In the genomic region with DNA sequence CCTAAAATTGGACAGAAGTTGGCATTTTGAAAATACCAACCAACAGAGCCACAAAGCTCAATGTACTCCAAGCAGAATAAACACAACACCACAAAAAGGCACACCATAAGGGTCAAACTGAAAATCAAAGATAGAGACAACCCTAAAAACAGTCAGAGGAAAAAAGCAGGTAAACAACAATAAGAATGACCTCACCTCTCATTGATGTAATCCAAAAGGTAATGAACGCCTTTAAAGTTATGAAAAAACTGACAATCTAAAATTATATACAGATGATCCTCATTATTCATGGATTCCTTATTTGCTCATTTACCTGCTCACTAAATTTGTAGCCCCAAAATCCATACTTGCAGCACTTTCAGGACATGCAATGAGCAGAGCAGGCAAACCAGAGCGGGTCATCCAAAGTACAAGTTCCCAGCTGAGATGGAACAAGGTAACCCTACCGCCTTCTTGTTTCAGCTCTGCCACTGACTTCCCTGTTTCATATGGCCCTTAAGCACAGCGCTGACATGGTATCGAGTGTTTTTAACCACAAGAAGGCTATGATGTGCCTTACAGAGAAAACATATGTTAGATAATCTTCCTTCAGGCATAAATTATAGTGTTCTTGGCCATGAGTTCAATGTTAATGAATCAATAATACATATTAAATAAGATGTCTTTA, we compare ENCODE assay signal across 9 cellular contexts. TPM values are rescaled to one million over a fixed set of nuclear protein-coding genes. Genes with fewer than 3 reads are reported as not detected.
DNase-seq lines count a peak whose midpoint lies in the region; ATAC-seq and TF ChIP-seq lines count a peak whose summit lies in the region.
"Had no signal": no experiment of that assay in that cellular context is flagged by ENCODE, and none has a peak within 500 bp of the region (broad histone marks: within the 10 kb centered on the region; RNA-seq: fewer than 3 reads in every experiment).

No MANE protein-coding gene starts in this region.

- no peak overlapping the region for H3K4me3 Mint-ChIP-seq in activated B cell treated with CpG ODN at 0.5 μM for 24 hours

- H3K9me3 ChIP-seq in right cardiac atrium (ENCODE audit: control insufficient read depth, low read length): no peaks in the 10 kb centered on the region

- no peak overlapping the region for H3K4me3 ChIP-seq in GM06990 (replicated peaks; ENCODE audit: low read depth, low read length)
- H3K4me3 ChIP-seq in right cardiac atrium (ENCODE audit: low read length): no peak overlapping the region

- TF ChIP-seq CTCF in GM06990 (IDR thresholded peaks at IDR 0.05; ENCODE audit: insufficient read depth, low read length, poor library complexity, severe bottlenecking) (no peak), activated B cell treated with CpG ODN at 0.5 μM for 24 hours (IDR thresholded peaks at IDR 0.05) (no peak)

- peak; percentile 93 for ATAC-seq in GM19438 (IDR thresholded peaks at IDR 0.05; ENCODE audit: low read depth, unreplicated experiment)
- peak; percentile 94 for ATAC-seq in HG03103 (IDR thresholded peaks at IDR 0.05; ENCODE audit: low read depth, unreplicated experiment)
- ATAC-seq in activated B cell treated with CpG ODN at 0.5 μM for 24 hours (ENCODE audit: low read depth): peak; percentile 86
- ATAC-seq in right cardiac atrium: no peak

- H3K4me1 Mint-ChIP-seq in activated B cell treated with CpG ODN at 0.5 μM for 24 hours: peaks cover 57% of the 10 kb centered on the region

- DNase-seq in GM06990 (ENCODE audit: extremely low read depth, insufficient read length) (peak; percentile 59), activated B cell treated with CpG ODN at 0.5 μM for 24 hours (no peak), amniotic stem cell (lab: John Stamatoyannopoulos, UW) (no peak), right cardiac atrium (no peak), hippocampal formation (lab: John Stamatoyannopoulos, UW) (no peak)
- no peak for DNase-seq in activated effector memory CD4-positive, alpha-beta T cell treated with Interleukin-2 at 50 U/mL for 16 hours
- DNase-seq: stimulated activated CD4-positive, alpha-beta T cell treated with anti-CD3 and anti-CD28 coated beads, Interleukin-4, amount 100 ng/mL, for 1 hour had no signal

- POLR2A ChIA-PET in activated B cell treated with CpG ODN at 0.5 μM for 24 hours (lab: Charles Lee): interaction anchor here (0.5 to 2.2 kb wide), 3 partner anchors 15 to 165 kb away, joined by 3 to 7 read pairs (median 5); a partner anchor contains a TSS

- H3K27me3 Mint-ChIP-seq in activated B cell treated with CpG ODN at 0.5 μM for 24 hours: no peaks in the 10 kb centered on the region

- 86% methylated on average over 5 of the region's 5 CpGs for WGBS in right cardiac atrium

- CTCF ChIA-PET in activated B cell treated with CpG ODN at 0.5 μM for 24 hours (lab: Charles Lee): no interaction called here

- intact Hi-C loops in activated B cell treated with CpG ODN at 0.5 μM for 24 hours (cut with micrococcal nuclease) (loop anchor here (1.0 kb wide), 2 partner anchors 8 to 17 kb away; a partner anchor contains a TSS), right cardiac atrium (cut with DNase I) (no loop called here)

- no peak overlapping the region for H3K27ac Mint-ChIP-seq in activated B cell treated with CpG ODN at 0.5 μM for 24 hours

- peaks cover 7% of the 10 kb centered on the region for H3K4me1 ChIP-seq in right cardiac atrium (ENCODE audit: control insufficient read depth, insufficient read depth, low read length)

- no peaks in the 10 kb centered on the region for H3K27me3 ChIP-seq in GM06990 (replicated peaks; ENCODE audit: control insufficient read depth, insufficient read depth, low read length)
- no peaks in the 10 kb centered on the region for H3K27me3 ChIP-seq in right cardiac atrium (ENCODE audit: control insufficient read depth, insufficient read depth)

- H3K9me3 Mint-ChIP-seq in activated B cell treated with CpG ODN at 0.5 μM for 24 hours: peaks cover 11% of the 10 kb centered on the region

- peaks cover 8% of the 10 kb centered on the region for H3K36me3 Mint-ChIP-seq in activated B cell treated with CpG ODN at 0.5 μM for 24 hours (ENCODE audit: low read depth)

- H3K27ac ChIP-seq in right cardiac atrium (ENCODE audit: low read length): no peak overlapping the region

- no peaks in the 10 kb centered on the region for H3K36me3 ChIP-seq in GM06990 (ENCODE audit: control insufficient read depth, insufficient read depth, low read length)

RNA-seq across cellular contexts. Expression of a gene that starts 17.0 kb away (rescaled TPM):
- total RNA-seq in activated B cell treated with CpG ODN at 0.5 μM for 24 hours (60.5 and 60.6 TPM in 2 replicates), right cardiac atrium (100 to 1,000 TPM; 242 to 283 (median 249) TPM)
- 183 TPM for polyA plus RNA-seq in right cardiac atrium

Comparison
In these comparisons a context has a peak if more than half of its experiments do, and no peak if none do; other contexts are left out.
1. ATAC-seq: peak in GM19438 (single experiment), HG03103 (single experiment) and activated B cell treated with CpG ODN at 0.5 μM for 24 hours (single experiment); none in right cardiac atrium (0 of 2).